In genomic region chr5:41415242-41415641, GRCh38 we compare ENCODE assay signal across 12 cellular contexts.
"Had no signal": no experiment of that assay in that cellular context is flagged by ENCODE, and none has a peak within 500 bp of the region (broad histone marks: within the 10 kb centered on the region; RNA-seq: fewer than 3 reads in every experiment).

No MANE protein-coding gene starts in this region.

- H3K27ac Mint-ChIP-seq: activated naive CD4-positive, alpha-beta T cell treated with anti-CD3 and anti-CD28 coated beads for 36 hours; activated T-helper 17 cell treated with anti-CD3 and anti-CD28 coated beads, Interleukin-2, amount 50 U/mL, for 72 hours; naive thymus-derived CD4-positive, alpha-beta T cell; stimulated activated effector memory CD8-positive, alpha-beta T cell treated with anti-CD3 and anti-CD28 coated beads, Interleukin-12 subunit alpha, Interleukin-12 subunit beta, amount 100 ng/mL, for 72 hours had no signal

- H3K4me3 Mint-ChIP-seq: activated naive CD4-positive, alpha-beta T cell treated with anti-CD3 and anti-CD28 coated beads for 36 hours; activated T-helper 17 cell treated with anti-CD3 and anti-CD28 coated beads, Interleukin-2, amount 50 U/mL, for 72 hours; naive thymus-derived CD4-positive, alpha-beta T cell; stimulated activated effector memory CD8-positive, alpha-beta T cell treated with anti-CD3 and anti-CD28 coated beads, Interleukin-12 subunit alpha, Interleukin-12 subunit beta, amount 100 ng/mL, for 72 hours had no signal

- H3K27me3 Mint-ChIP-seq: activated T-helper 17 cell treated with anti-CD3 and anti-CD28 coated beads, Interleukin-2, amount 50 U/mL, for 72 hours; naive thymus-derived CD4-positive, alpha-beta T cell had no signal

- DNase-seq: activated CD4-positive, alpha-beta T cell treated with anti-CD3 and anti-CD28 coated beads for 4 hours; activated naive CD4-positive, alpha-beta T cell treated with anti-CD3 and anti-CD28 coated beads for 36 hours; caudate nucleus; effector memory CD4-positive, alpha-beta T cell; hypothalamus; naive thymus-derived CD4-positive, alpha-beta T cell had no signal

- H3K9me3 Mint-ChIP-seq: activated naive CD4-positive, alpha-beta T cell treated with anti-CD3 and anti-CD28 coated beads for 36 hours; activated T-helper 17 cell treated with anti-CD3 and anti-CD28 coated beads, Interleukin-2, amount 50 U/mL, for 72 hours had no signal

- H3K27ac ChIP-seq: neutrophil had no signal

- H3K36me3 ChIP-seq: neutrophil, tibial artery had no signal

- H3K4me1 Mint-ChIP-seq: activated T-helper 17 cell treated with anti-CD3 and anti-CD28 coated beads, Interleukin-2, amount 50 U/mL, for 72 hours; naive thymus-derived CD4-positive, alpha-beta T cell; stimulated activated effector memory CD8-positive, alpha-beta T cell treated with anti-CD3 and anti-CD28 coated beads, Interleukin-12 subunit alpha, Interleukin-12 subunit beta, amount 100 ng/mL, for 72 hours had no signal

- H3K36me3 Mint-ChIP-seq: naive thymus-derived CD4-positive, alpha-beta T cell; stimulated activated effector memory CD8-positive, alpha-beta T cell treated with anti-CD3 and anti-CD28 coated beads, Interleukin-12 subunit alpha, Interleukin-12 subunit beta, amount 100 ng/mL, for 72 hours had no signal

- H3K27me3 ChIP-seq: neutrophil, tibial artery had no signal

- H3K4me3 ChIP-seq: coronary artery, lung, tibial artery had no signal

- H3K9me3 ChIP-seq: neutrophil, tibial artery had no signal

- ATAC-seq: activated T-helper 17 cell treated with anti-CD3 and anti-CD28 coated beads, Interleukin-2, amount 50 U/mL, for 72 hours; naive thymus-derived CD4-positive, alpha-beta T cell; stimulated activated effector memory CD8-positive, alpha-beta T cell treated with anti-CD3 and anti-CD28 coated beads, Interleukin-12 subunit alpha, Interleukin-12 subunit beta, amount 100 ng/mL, for 72 hours had no signal
